In genomic region chr13:103948477-103948876, GRCh38 we compare ENCODE assay signal across 1 cellular context.
TF ChIP-seq lines count a peak whose summit lies in the region.

No MANE protein-coding gene starts in this region.

TF ChIP-seq in endothelial cell of umbilical vein, 7 proteins besides CTCF, POLR2A, EP300 and RAD21 (continued from another document):
- TF ChIP-seq MAX (IDR thresholded peaks at IDR 0.05; ENCODE audit: insufficient read depth, insufficient read length) (peak; percentile 28), MYC (IDR thresholded peaks at IDR 0.05; ENCODE audit: low read depth, low read length) (no peak), EZH2 (IDR thresholded peaks at IDR 0.05; ENCODE audit: borderline replicate concordance, low read depth, low read length, severe bottlenecking) (no peak), POLR2AphosphoS5 (IDR thresholded peaks at IDR 0.05; ENCODE audit: insufficient read depth, low read depth, low read length) (peak; percentile 58)
